Comparison of ENCODE assay signal across 8 cellular contexts in genomic region chr5:14351845-14352712, GRCh38.
DNase-seq lines count a peak whose midpoint lies in the region; ATAC-seq, FAIRE-seq and TF ChIP-seq lines count a peak whose summit lies in the region.

No MANE protein-coding gene starts in this region.

- H3K9me3 ChIP-seq in WERI-Rb-1 (ENCODE audit: severe bottlenecking) = no peaks in the 10 kb centered on the region

- H3K4me3 ChIP-seq in WERI-Rb-1 (ENCODE audit: low read depth, low read length) = no peak overlapping the region
- no peak overlapping the region for H3K4me3 ChIP-seq in bronchial epithelial cell (ENCODE audit: low read depth, low read length)

- ATAC-seq in GM18520 (IDR thresholded peaks at IDR 0.05; ENCODE audit: unreplicated experiment) (peak; percentile 76), HG03060 (IDR thresholded peaks at IDR 0.05; ENCODE audit: low read depth, unreplicated experiment) (peak; percentile 91)

- DNase-seq in AG08395 (ENCODE audit: low spot score) = peak; percentile 79
- DNase-seq in NCI-H2171 treated with DMSO at 0.1 percent for 48 hours (lab: John Stamatoyannopoulos, UW) = peak; percentile 79
- peak; percentile 59 for DNase-seq in WERI-Rb-1
- DNase-seq in bronchial epithelial cell (ENCODE audit: low read depth) = peak; percentile 54
- DNase-seq in kidney glomerular epithelial cell (lab: John Stamatoyannopoulos, UW) = peak; percentile 58
- peak; percentile 59 for DNase-seq in stimulated activated CD4-positive, alpha-beta T cell treated with anti-CD3 and anti-CD28 coated beads, Interleukin-4, amount 100 ng/mL, for 1 hour

- no peak for FAIRE-seq in bronchial epithelial cell (lab: Jason Lieb, UNC)

- peak; percentile 98 for TF ChIP-seq CTCF in WERI-Rb-1 (IDR thresholded peaks at IDR 0.05; ENCODE audit: low read depth, low read length)
- TF ChIP-seq CTCF in bronchial epithelial cell (IDR thresholded peaks at IDR 0.05; ENCODE audit: insufficient read depth, low read length, severe bottlenecking) = peak; percentile 94

- H3K36me3 ChIP-seq in WERI-Rb-1 (no peaks in the 10 kb centered on the region), bronchial epithelial cell (ENCODE audit: control insufficient read depth, insufficient read depth, low read length) (peaks cover 8% of the 10 kb centered on the region)

- no peak overlapping the region for H3K27ac ChIP-seq in WERI-Rb-1

- H3K27me3 ChIP-seq in WERI-Rb-1 (ENCODE audit: insufficient read depth, low read depth, severe bottlenecking) (no peaks in the 10 kb centered on the region), bronchial epithelial cell (ENCODE audit: control insufficient read depth, insufficient read depth, low read length) (no peaks in the 10 kb centered on the region)
